10 cellular contexts compared by ENCODE assay signal in genomic region chr16:14672403-14672971, GRCh38. TPM values are rescaled to one million over a fixed set of nuclear protein-coding genes. Genes with fewer than 3 reads are reported as not detected.
A peak's percentile ranks its signal among the peaks of the same experiment; 100 is the strongest.
DNase-seq lines count a peak whose midpoint lies in the region; ATAC-seq and TF ChIP-seq lines count a peak whose summit lies in the region.
"Had no signal": no experiment of that assay in that cellular context is flagged by ENCODE, and none has a peak within 500 bp of the region (broad histone marks: within the 10 kb centered on the region; RNA-seq: fewer than 3 reads in every experiment).

No MANE protein-coding gene starts in this region.

- intact Hi-C loops in heart right ventricle (cut with DNase I), result no loop called here

- H3K27ac ChIP-seq in heart right ventricle, result no peak overlapping the region
- H3K27ac ChIP-seq: skin epidermis had no signal

- POLR2A ChIA-PET in GM10248 (lab: Yijun Ruan, JAX), result no interaction called here

- DNase-seq in GM10248 (ENCODE audit: extremely low spot score), result peak; percentile 77
- peak; percentile 25 for DNase-seq in MV-4-11 (lab: John Stamatoyannopoulos, UW)
- peak; percentile 63 for DNase-seq in kidney tubule cell (ENCODE audit: low spot score)
- no peak for DNase-seq in stimulated activated CD4-positive, alpha-beta T cell treated with anti-CD3 and anti-CD28 coated beads, Interleukin-15, amount 100 ng/mL, for 24 hours
- no peak for DNase-seq in NCI-H1436 treated with DMSO at 0.1 percent for 48 hours (lab: John Stamatoyannopoulos, UW)
- no peak for DNase-seq in heart right ventricle

- peak; percentile 73 for ATAC-seq in GM21390 (IDR thresholded peaks at IDR 0.05; ENCODE audit: unreplicated experiment)
- ATAC-seq in GM18873 (IDR thresholded peaks at IDR 0.05; ENCODE audit: low FRiP score, unreplicated experiment), result no peak
- ATAC-seq in heart right ventricle, result no peak

- TF ChIP-seq CTCF in GM10248 (IDR thresholded peaks at IDR 0.05; ENCODE audit: control extremely low read depth, extremely low read depth, low read depth, missing control alignments) (no peak), heart right ventricle (IDR thresholded peaks at IDR 0.05) (no peak)

- CTCF ChIA-PET in GM10248 (lab: Yijun Ruan, JAX), result no interaction called here

- H3K27me3 ChIP-seq in heart right ventricle, result peaks cover 0 to 12% (median 0%) of the 10 kb centered on the region in 7 donors

- peaks cover 0 to 25% (median 9%) of the 10 kb centered on the region in 9 donors for H3K36me3 ChIP-seq in heart right ventricle

- 58 to 59% methylated on average over 7 of the region's 7 CpGs for WGBS in heart right ventricle, 2 donors

- no peaks in the 10 kb centered on the region for H3K9me3 ChIP-seq in heart right ventricle

- no peak overlapping the region for H3K4me3 ChIP-seq in heart right ventricle
- H3K4me3 ChIP-seq: skin epidermis had no signal

- no peaks in the 10 kb centered on the region for H3K4me1 ChIP-seq in heart right ventricle

RNA-seq across cellular contexts. Expression of gene PLA2G10, which starts 21.6 kb away (rescaled TPM):
- not detected for total RNA-seq in heart right ventricle
- under 1 TPM in 1 of 2 donors, not detected in 1; 0.03 TPM for polyA plus RNA-seq in heart right ventricle
- total RNA-seq: astrocyte had no signal

RNA-seq across cellular contexts. Expression of gene NPIPA3, which starts 30.7 kb away (rescaled TPM):
- 1 to 10 TPM in 5 of 10 donors, under 1 TPM in 2, not detected in 3; 0.42 to 3.6 (median 2.2) TPM for total RNA-seq in heart right ventricle
- polyA plus RNA-seq in heart right ventricle, result 1 to 10 TPM in 1 of 2 donors, under 1 TPM in 1; 0.94 to 2.8 TPM

RNA-seq across cellular contexts. Expression of gene BFAR, which starts 39.7 kb away (rescaled TPM):
- 10 to 100 TPM; 33.2 to 42.5 (median 36.5) TPM for total RNA-seq in heart right ventricle
- 10 to 100 TPM; 21.7 to 31.5 TPM for polyA plus RNA-seq in heart right ventricle

RNA-seq across cellular contexts. Expression of gene PARN, which starts 42.4 kb away (rescaled TPM):
- total RNA-seq in heart right ventricle, result 10 to 100 TPM; 15.3 to 25.3 (median 24.1) TPM
- 10 to 100 TPM in 1 of 2 donors, 1 to 10 TPM in 1; 7.0 to 12.2 TPM for polyA plus RNA-seq in heart right ventricle

Comparison
In these comparisons a context has a peak if more than half of its experiments do, and no peak if none do; other contexts are left out.
1. DNase-seq: peak in GM10248 (single experiment), MV-4-11 (single experiment) and kidney tubule cell (single experiment); none in stimulated activated CD4-positive, alpha-beta T cell treated with anti-CD3 and anti-CD28 coated beads, Interleukin-15, amount 100 ng/mL, for 24 hours (single experiment), NCI-H1436 treated with DMSO at 0.1 percent for 48 hours (single experiment) and heart right ventricle (0 of 2).